11 cellular contexts compared by ENCODE assay signal in genomic region chr17:40538019-40538935, GRCh38. TPM values are rescaled to one million over a fixed set of nuclear protein-coding genes. Genes with fewer than 3 reads are reported as not detected.
A peak's percentile ranks its signal among the peaks of the same experiment; 100 is the strongest.
DNase-seq lines count a peak whose midpoint lies in the region; ATAC-seq, FAIRE-seq and TF ChIP-seq lines count a peak whose summit lies in the region.
"Had no signal": no experiment of that assay in that cellular context is flagged by ENCODE, and none has a peak within 500 bp of the region (broad histone marks: within the 10 kb centered on the region; RNA-seq: fewer than 3 reads in every experiment).

No MANE protein-coding gene starts in this region.

- no peak for TF ChIP-seq CTCF in bronchial epithelial cell (IDR thresholded peaks at IDR 0.05; ENCODE audit: insufficient read depth, low read length, severe bottlenecking)
- TF ChIP-seq CTCF in thyroid gland (IDR thresholded peaks at IDR 0.05), result no peak

- peaks cover 50 to 96% of the 10 kb centered on the region in 2 donors for H3K4me1 ChIP-seq in thyroid gland

- H3K27me3 Mint-ChIP-seq in activated CD4-positive, alpha-beta T cell treated with anti-CD3 and anti-CD28 coated beads for 36 hours, result no peaks in the 10 kb centered on the region

- ATAC-seq in activated CD4-positive, alpha-beta T cell treated with anti-CD3 and anti-CD28 coated beads for 36 hours, result no peak

- H3K27ac Mint-ChIP-seq in activated CD4-positive, alpha-beta T cell treated with anti-CD3 and anti-CD28 coated beads for 36 hours, result peak overlapping the region; percentile 19

- intact Hi-C loops in activated CD4-positive, alpha-beta T cell treated with anti-CD3 and anti-CD28 coated beads for 36 hours (cut with DNase I, micrococcal nuclease), result no loop called here
- intact Hi-C loops in thyroid gland (cut with DNase I), result no loop called here

- H3K27me3 ChIP-seq in bronchial epithelial cell (ENCODE audit: control insufficient read depth, insufficient read depth, low read length) (no peaks in the 10 kb centered on the region), thyroid gland (no peaks in the 10 kb centered on the region)

- CTCF ChIA-PET in activated CD4-positive, alpha-beta T cell treated with anti-CD3 and anti-CD28 coated beads for 36 hours (lab: Charles Lee), result interaction anchor here (0.7 to 20.3 kb wide), 8 partner anchors 18 to 190 kb away, joined by 3 to 403 read pairs (median 4); partner anchors contain the start of genes IGFBP4 and TOP2A

- H3K4me3 ChIP-seq in bronchial epithelial cell (ENCODE audit: low read depth, low read length) (no peak overlapping the region), thyroid gland (replicated peaks in 1 of 3) (no peak overlapping the region)

- H3K9me3 ChIP-seq in thyroid gland, result no peaks in the 10 kb centered on the region

- peaks cover 92% of the 10 kb centered on the region for H3K4me1 Mint-ChIP-seq in activated CD4-positive, alpha-beta T cell treated with anti-CD3 and anti-CD28 coated beads for 36 hours

- H3K27ac ChIP-seq in thyroid gland, result peak overlapping the region; percentile 94 to 99 (median 99)
- H3K27ac ChIP-seq: KMS-11 had no signal

- DNase-seq in activated CD4-positive, alpha-beta T cell treated with anti-CD3 and anti-CD28 coated beads for 36 hours, result peak; percentile 10
- no peak for DNase-seq in activated CD4-positive, alpha-beta T cell treated with anti-CD3 and anti-CD28 coated beads, Interleukin-2, amount 50 U/mL, for 48 hours
- DNase-seq in bronchial epithelial cell (ENCODE audit: low read depth) (peak; percentile 92), medulla oblongata (ENCODE audit: extremely low spot score) (peak; percentile 63), thyroid gland (peak; percentile 95), Kasumi-1 (lab: John Stamatoyannopoulos, UW) (no peak), NCI-H2171 treated with DMSO at 0.1 percent for 48 hours (lab: John Stamatoyannopoulos, UW) (no peak), NCI-H187 (lab: John Stamatoyannopoulos, UW) (no peak)
- DNase-seq: effector memory CD4-positive, alpha-beta T cell had no signal

- WGBS in thyroid gland, 2 donors, result 47 to 63% methylated on average over 9 to 15 of the region's 15 CpGs

- POLR2A ChIA-PET in activated CD4-positive, alpha-beta T cell treated with anti-CD3 and anti-CD28 coated beads for 36 hours (lab: Charles Lee), result interaction anchor here (1.2 to 8.2 kb wide), 2 partner anchors 16 to 23 kb away, joined by 8 to 179 read pairs; partner anchors contain the start of gene CCR7

- no peaks in the 10 kb centered on the region for H3K9me3 Mint-ChIP-seq in activated CD4-positive, alpha-beta T cell treated with anti-CD3 and anti-CD28 coated beads for 36 hours (ENCODE audit: low read depth)

- H3K36me3 ChIP-seq in bronchial epithelial cell (ENCODE audit: control insufficient read depth, insufficient read depth, low read length) (no peaks in the 10 kb centered on the region), thyroid gland (no peaks in the 10 kb centered on the region)

- no peak overlapping the region for H3K4me3 Mint-ChIP-seq in activated CD4-positive, alpha-beta T cell treated with anti-CD3 and anti-CD28 coated beads for 36 hours

- FAIRE-seq in bronchial epithelial cell (lab: Jason Lieb, UNC), result no peak

- TF ChIP-seq POLR2A in thyroid gland (IDR thresholded peaks at IDR 0.05), result peak; percentile 55 to 73

- peaks cover 7% of the 10 kb centered on the region for H3K36me3 Mint-ChIP-seq in activated CD4-positive, alpha-beta T cell treated with anti-CD3 and anti-CD28 coated beads for 36 hours (ENCODE audit: low read depth)

RNA-seq across cellular contexts. Expression of gene CCR7, which starts 27.0 kb away (rescaled TPM):
- total RNA-seq in activated CD4-positive, alpha-beta T cell treated with anti-CD3 and anti-CD28 coated beads for 36 hours, result 100 to 1,000 TPM; 325 to 389 TPM
- total RNA-seq in bronchial epithelial cell (not detected in 2 replicates), thyroid gland (1 to 10 TPM in 1 of 4 donors, under 1 TPM in 2, not detected in 1; 0.27 to 1.6 (median 0.93) TPM)
- total RNA-seq: pulmonary artery endothelial cell had no signal

RNA-seq across cellular contexts. Expression of gene TNS4, which starts 36.9 kb away (rescaled TPM):
- 10 to 100 TPM; 10.8 to 12.8 TPM for total RNA-seq in activated CD4-positive, alpha-beta T cell treated with anti-CD3 and anti-CD28 coated beads for 36 hours
- total RNA-seq in bronchial epithelial cell, result 22.0 and 27.1 TPM in 2 replicates
- total RNA-seq in thyroid gland, result 10 to 100 TPM in 2 of 4 donors, 1 to 10 TPM in 2; 5.4 to 24.7 (median 16.2) TPM
- total RNA-seq: pulmonary artery endothelial cell had no signal

Comparison
In these comparisons a context has a peak if more than half of its experiments do, and no peak if none do; other contexts are left out.
1. DNase-seq: peak in activated CD4-positive, alpha-beta T cell treated with anti-CD3 and anti-CD28 coated beads for 36 hours (single experiment), bronchial epithelial cell (single experiment), medulla oblongata (single experiment) and thyroid gland (2 of 2); none in activated CD4-positive, alpha-beta T cell treated with anti-CD3 and anti-CD28 coated beads, Interleukin-2, amount 50 U/mL, for 48 hours (0 of 2), Kasumi-1 (0 of 2), NCI-H2171 treated with DMSO at 0.1 percent for 48 hours (single experiment) and NCI-H187 (0 of 2).
2. RNA of gene CCR7, which starts 27.0 kb away (total RNA-seq): 325 to 389 TPM in activated CD4-positive, alpha-beta T cell treated with anti-CD3 and anti-CD28 coated beads for 36 hours; 0.27 to 1.6 TPM in thyroid gland and not detected in bronchial epithelial cell; every median in the first group is over 100 times any median in the second.